In genomic region chr2:136310797-136311558, GRCh38 we compare ENCODE assay signal across 1 cellular context.
TF ChIP-seq lines count a peak whose summit lies in the region.

No MANE protein-coding gene starts in this region.

TF ChIP-seq in GM23338, 12 proteins besides CTCF, POLR2A, EP300 and RAD21 (continued from another document):
- TF ChIP-seq REST (IDR thresholded peaks at IDR 0.05; ENCODE audit: unreplicated experiment) (no peak), ZNF114 (CRISPR knock-in tag; IDR thresholded peaks at IDR 0.05) (no peak), ZNF462 (CRISPR knock-in tag; IDR thresholded peaks at IDR 0.05) (no peak), CREB1 (CRISPR knock-in tag; IDR thresholded peaks at IDR 0.05; ENCODE audit: low read depth) (no peak), EZH2phosphoT487 (IDR thresholded peaks at IDR 0.05; ENCODE audit: unreplicated experiment) (no peak), STAT1 (IDR thresholded peaks at IDR 0.05; ENCODE audit: unreplicated experiment) (no peak), ZNF331 (CRISPR knock-in tag; IDR thresholded peaks at IDR 0.05; ENCODE audit: low read depth) (no peak)
